21 cellular contexts compared by ENCODE assay signal in the genomic region with DNA sequence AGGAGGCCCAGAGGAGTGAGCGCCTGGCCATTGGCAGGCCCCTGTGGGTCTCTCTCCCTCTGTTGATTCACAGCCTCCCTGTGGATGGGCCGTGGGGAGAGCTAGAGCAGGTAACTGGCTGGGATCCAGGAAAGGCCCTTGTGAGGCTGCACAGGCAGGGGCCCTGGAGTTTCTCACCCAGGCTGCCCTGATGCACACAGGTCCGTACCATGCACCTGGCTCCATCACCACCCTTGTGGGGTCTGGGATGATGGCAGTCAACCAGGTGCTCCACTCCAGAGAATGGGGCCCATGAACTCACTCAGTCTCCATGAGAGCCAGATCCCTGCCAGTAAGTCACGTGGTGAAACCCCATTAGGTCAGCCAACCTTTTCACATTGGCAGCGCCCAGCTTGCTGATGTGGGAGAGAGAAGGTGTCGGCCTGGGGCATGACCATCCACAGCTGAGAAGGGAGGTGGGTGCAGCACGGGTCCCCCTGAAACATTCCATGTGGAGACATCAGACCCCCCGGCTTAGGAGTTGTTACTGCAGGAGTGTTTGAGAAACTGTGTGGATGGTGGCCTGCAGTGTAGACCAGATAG.
DNase-seq lines count a peak whose midpoint lies in the region; ATAC-seq and TF ChIP-seq lines count a peak whose summit lies in the region.
"Had no signal": no experiment of that assay in that cellular context is flagged by ENCODE, and none has a peak within 500 bp of the region (broad histone marks: within the 10 kb centered on the region; RNA-seq: fewer than 3 reads in every experiment).

No MANE protein-coding gene starts in this region.

- H3K9me3 Mint-ChIP-seq in activated T-cell treated with anti-CD3 and anti-CD28 coated beads, Interleukin-2, amount 50 U/mL, for 4 hours: no peaks in the 10 kb centered on the region
- H3K9me3 Mint-ChIP-seq in stimulated activated memory B cell treated with anti-CD40 and anti-IgM and Interleukin-4, amounts not matched to agents 10 μg/mL and 1 μg/mL and 100 μg/mL, for 72 hours: peaks cover 9% of the 10 kb centered on the region
- H3K9me3 Mint-ChIP-seq: CD4-positive, alpha-beta T cell had no signal

- H3K9me3 ChIP-seq in right atrium auricular region: no peaks in the 10 kb centered on the region
- H3K9me3 ChIP-seq: SJCRH30 had no signal

- ATAC-seq in left cardiac atrium: no peak
- no peak for ATAC-seq in activated T-cell treated with anti-CD3 and anti-CD28 coated beads, Interleukin-2, amount 50 U/mL, for 4 hours
- ATAC-seq in stimulated activated memory B cell treated with anti-CD40 and anti-IgM and Interleukin-4, amounts not matched to agents 10 μg/mL and 1 μg/mL and 100 μg/mL, for 72 hours: no peak
- ATAC-seq: Right ventricle myocardium inferior, SK-N-SH treated with all-trans-retinoic acid at 6 μM for 48 hours had no signal

- no peak overlapping the region for H3K4me3 ChIP-seq in right atrium auricular region
- H3K4me3 ChIP-seq: PC-9, SJCRH30 had no signal

- H3K4me1 Mint-ChIP-seq in activated T-cell treated with anti-CD3 and anti-CD28 coated beads, Interleukin-2, amount 50 U/mL, for 4 hours (ENCODE audit: low read depth): peaks cover 13% of the 10 kb centered on the region
- H3K4me1 Mint-ChIP-seq in stimulated activated memory B cell treated with anti-CD40 and anti-IgM and Interleukin-4, amounts not matched to agents 10 μg/mL and 1 μg/mL and 100 μg/mL, for 72 hours: peaks cover 30% of the 10 kb centered on the region

- TF ChIP-seq CTCF in right atrium auricular region (IDR thresholded peaks at IDR 0.05): no peak

- H3K27ac ChIP-seq in right atrium auricular region: no peak overlapping the region
- H3K27ac ChIP-seq: PC-9, SJCRH30 had no signal

- no peaks in the 10 kb centered on the region for H3K36me3 ChIP-seq in right atrium auricular region
- H3K36me3 ChIP-seq: SJCRH30 had no signal

- H3K4me3 Mint-ChIP-seq in activated T-cell treated with anti-CD3 and anti-CD28 coated beads, Interleukin-2, amount 50 U/mL, for 4 hours: no peak overlapping the region
- H3K4me3 Mint-ChIP-seq in stimulated activated memory B cell treated with anti-CD40 and anti-IgM and Interleukin-4, amounts not matched to agents 10 μg/mL and 1 μg/mL and 100 μg/mL, for 72 hours: no peak overlapping the region
- H3K4me3 Mint-ChIP-seq: CD4-positive, alpha-beta T cell had no signal

- H3K27me3 Mint-ChIP-seq in activated T-cell treated with anti-CD3 and anti-CD28 coated beads, Interleukin-2, amount 50 U/mL, for 4 hours (ENCODE audit: low read depth): peaks cover 59% of the 10 kb centered on the region
- H3K27me3 Mint-ChIP-seq in stimulated activated memory B cell treated with anti-CD40 and anti-IgM and Interleukin-4, amounts not matched to agents 10 μg/mL and 1 μg/mL and 100 μg/mL, for 72 hours: peaks cover 27% of the 10 kb centered on the region

- no peaks in the 10 kb centered on the region for H3K36me3 Mint-ChIP-seq in activated T-cell treated with anti-CD3 and anti-CD28 coated beads, Interleukin-2, amount 50 U/mL, for 4 hours (ENCODE audit: insufficient read depth)
- no peaks in the 10 kb centered on the region for H3K36me3 Mint-ChIP-seq in stimulated activated memory B cell treated with anti-CD40 and anti-IgM and Interleukin-4, amounts not matched to agents 10 μg/mL and 1 μg/mL and 100 μg/mL, for 72 hours

- DNase-seq in right atrium auricular region (ENCODE audit: low spot score): peak; percentile 34
- DNase-seq in left cardiac atrium: no peak
- DNase-seq in ecto neural progenitor cell (ENCODE audit: low spot score): peak; percentile 29
- peak; percentile 53 for DNase-seq in mesenteric fat pad (ENCODE audit: low spot score)
- no peak for DNase-seq in activated T-cell treated with anti-CD3 and anti-CD28 coated beads, Interleukin-2, amount 50 U/mL, for 4 hours
- DNase-seq in iPS-NIHi11 (ENCODE audit: low spot score): no peak
- DNase-seq in nucleus accumbens (lab: John Stamatoyannopoulos, UW): no peak
- DNase-seq: CD4-positive, alpha-beta T cell; H7; KBM-7; MV-4-11; NCI-H1105 treated with DMSO at 0.1 percent for 48 hours; NCI-H1694; NCI-H2029 treated with DMSO at 0.1 percent for 48 hours; NCI-H2227 treated with DMSO at 0.1 percent for 48 hours; NCI-H510A treated with DMSO at 0.1 percent for 48 hours; PC-9; SJCRH30 had no signal

- no peak overlapping the region for H3K27ac Mint-ChIP-seq in stimulated activated memory B cell treated with anti-CD40 and anti-IgM and Interleukin-4, amounts not matched to agents 10 μg/mL and 1 μg/mL and 100 μg/mL, for 72 hours
- H3K27ac Mint-ChIP-seq: CD4-positive, alpha-beta T cell had no signal

- intact Hi-C loops in left cardiac atrium (cut with DNase I): no loop called here

- no peaks in the 10 kb centered on the region for H3K27me3 ChIP-seq in right atrium auricular region
- H3K27me3 ChIP-seq: SJCRH30 had no signal

- H3K4me1 ChIP-seq in right atrium auricular region: no peaks in the 10 kb centered on the region
- H3K4me1 ChIP-seq: SJCRH30 had no signal

Comparison
In these comparisons a context has a peak if more than half of its experiments do, and no peak if none do; other contexts are left out.
1. DNase-seq: peak in right atrium auricular region (single experiment), ecto neural progenitor cell (single experiment) and mesenteric fat pad (single experiment); none in left cardiac atrium (single experiment), activated T-cell treated with anti-CD3 and anti-CD28 coated beads, Interleukin-2, amount 50 U/mL, for 4 hours (single experiment), iPS-NIHi11 (single experiment) and nucleus accumbens (0 of 56).